ENCODE assay signal across 8 cellular contexts in genomic region chr14:50044040-50044651, GRCh38.
DNase-seq lines count a peak whose midpoint lies in the region; ATAC-seq and TF ChIP-seq lines count a peak whose summit lies in the region.

No MANE protein-coding gene starts in this region.

- H3K9me3 Mint-ChIP-seq in activated naive CD8-positive, alpha-beta T cell treated with anti-CD3 and anti-CD28 coated beads, Interleukin-2, amount 10 ng/mL, durations not matched to agents 7 days and 5 days, result no peaks in the 10 kb centered on the region
- no peaks in the 10 kb centered on the region for H3K9me3 Mint-ChIP-seq in memory B cell

- H3K4me1 ChIP-seq in vagina, result peaks cover 51% of the 10 kb centered on the region

- H3K27ac Mint-ChIP-seq in activated naive CD8-positive, alpha-beta T cell treated with anti-CD3 and anti-CD28 coated beads, Interleukin-2, amount 10 ng/mL, durations not matched to agents 7 days and 5 days, result peak overlapping the region; percentile 94
- H3K27ac Mint-ChIP-seq in memory B cell, result peak overlapping the region; percentile 95

- peak; percentile 44 for ATAC-seq in activated naive CD8-positive, alpha-beta T cell treated with anti-CD3 and anti-CD28 coated beads, Interleukin-2, amount 10 ng/mL, durations not matched to agents 7 days and 5 days (ENCODE audit: low read depth)
- ATAC-seq in memory B cell (ENCODE audit: low read depth), result no peak

- no peak for TF ChIP-seq POLR2A in vagina (IDR thresholded peaks at IDR 0.05)

- in situ Hi-C loops in GM13977 (cut with MboI; ENCODE audit: low pct_unique_long_range_greater_than_20kb, low sequenced_read_pairs, unreplicated experiment) (loop anchor here (10.0 kb wide), 1 partner anchor 51 kb away; no protein-coding TSS in a partner anchor), ACHN (cut with HindIII; ENCODE audit: low pct_ligation_motif_present, low pct_unique_long_range_greater_than_20kb, low sequenced_read_pairs) (no loop called here)

- peak; percentile 49 for DNase-seq in stimulated activated CD4-positive, alpha-beta T cell treated with anti-CD3 and anti-CD28 coated beads, Interleukin-15, amount 100 ng/mL, for 24 hours
- DNase-seq in stimulated activated CD4-positive, alpha-beta T cell treated with anti-CD3 and anti-CD28 coated beads, Interleukin-12 subunit alpha, Interleukin-12 subunit beta, amount 100 ng/mL, for 4 hours, result no peak
- DNase-seq in activated naive CD8-positive, alpha-beta T cell treated with anti-CD3 and anti-CD28 coated beads, Interleukin-2, amount 10 ng/mL, durations not matched to agents 7 days and 5 days, result no peak
- DNase-seq in memory B cell (ENCODE audit: low spot score in 2 of 2), result no peak
- no peak for DNase-seq in vagina (ENCODE audit: extremely low spot score in 2 of 2)
- no peak for DNase-seq in GM13977 (ENCODE audit: low spot score)
- DNase-seq in cortex of kidney (lab: John Stamatoyannopoulos, UW), result no peak
- DNase-seq in ACHN, result no peak

- intact Hi-C loops in vagina (cut with DNase I), result no loop called here

- TF ChIP-seq CTCF in vagina (IDR thresholded peaks at IDR 0.05) (no peak), GM13977 (IDR thresholded peaks at IDR 0.05; ENCODE audit: extremely low read depth, insufficient read depth, missing control alignments) (no peak)

- H3K9me3 ChIP-seq in vagina, result no peaks in the 10 kb centered on the region

- peaks cover 66% of the 10 kb centered on the region for H3K4me1 Mint-ChIP-seq in activated naive CD8-positive, alpha-beta T cell treated with anti-CD3 and anti-CD28 coated beads, Interleukin-2, amount 10 ng/mL, durations not matched to agents 7 days and 5 days
- H3K4me1 Mint-ChIP-seq in memory B cell, result peaks cover 51% of the 10 kb centered on the region

- no peak overlapping the region for H3K4me3 ChIP-seq in vagina

- no peaks in the 10 kb centered on the region for H3K27me3 ChIP-seq in vagina

- H3K4me3 Mint-ChIP-seq in activated naive CD8-positive, alpha-beta T cell treated with anti-CD3 and anti-CD28 coated beads, Interleukin-2, amount 10 ng/mL, durations not matched to agents 7 days and 5 days, result peak overlapping the region; percentile 57
- H3K4me3 Mint-ChIP-seq in memory B cell, result peak overlapping the region; percentile 7

- POLR2A ChIA-PET in activated naive CD8-positive, alpha-beta T cell treated with anti-CD3 and anti-CD28 coated beads, Interleukin-2, amount 10 ng/mL, durations not matched to agents 7 days and 5 days (lab: Charles Lee), result interaction anchor here (0.6 to 5.9 kb wide), 15 partner anchors 8 to 181 kb away, joined by 3 to 73 read pairs (median 4); no protein-coding TSS in a partner anchor

- no peaks in the 10 kb centered on the region for H3K36me3 ChIP-seq in vagina

- peak overlapping the region; percentile 67 for H3K27ac ChIP-seq in vagina

- no peaks in the 10 kb centered on the region for H3K27me3 Mint-ChIP-seq in activated naive CD8-positive, alpha-beta T cell treated with anti-CD3 and anti-CD28 coated beads, Interleukin-2, amount 10 ng/mL, durations not matched to agents 7 days and 5 days
- no peaks in the 10 kb centered on the region for H3K27me3 Mint-ChIP-seq in memory B cell

- peaks cover 46% of the 10 kb centered on the region for H3K36me3 Mint-ChIP-seq in activated naive CD8-positive, alpha-beta T cell treated with anti-CD3 and anti-CD28 coated beads, Interleukin-2, amount 10 ng/mL, durations not matched to agents 7 days and 5 days
- H3K36me3 Mint-ChIP-seq in memory B cell, result peaks cover 13% of the 10 kb centered on the region
